In genomic region chr4:38860788-38861424, GRCh38 we compare ENCODE assay signal across 8 cellular contexts.
DNase-seq lines count a peak whose midpoint lies in the region; ATAC-seq lines count a peak whose summit lies in the region.

No MANE protein-coding gene starts in this region.

- peak; percentile 45 for ATAC-seq in HG02938 (IDR thresholded peaks at IDR 0.05; ENCODE audit: unreplicated experiment)

- peak; percentile 32 for DNase-seq in NK-92 treated with Interleukin-12 subunit alpha and Interleukin-12 subunit beta, amount 100 ng/mL, for 24 hours (lab: John Stamatoyannopoulos, UW)
- no peak for DNase-seq in NK-92 (lab: John Stamatoyannopoulos, UW; ENCODE audit: unreplicated experiment)
- peak; percentile 76 for DNase-seq in RPMI8226
- DNase-seq in activated naive CD4-positive, alpha-beta T cell treated with Interleukin-2 at 50 U/mL for 16 hours, result peak; percentile 60
- peak; percentile 81 for DNase-seq in iPS-NIHi11 (ENCODE audit: low spot score)
- peak; percentile 23 for DNase-seq in stimulated activated CD8-positive, alpha-beta memory T cell treated with anti-CD3 and anti-CD28 coated beads, Interleukin-4, amount 100 ng/mL, for 24 hours (ENCODE audit: low read depth)
- no peak for DNase-seq in DMS79 treated with DMSO at 0.1 percent for 48 hours (lab: John Stamatoyannopoulos, UW)

Comparison
In these comparisons a context has a peak if more than half of its experiments do, and no peak if none do; other contexts are left out.
1. DNase-seq: peak in NK-92 treated with Interleukin-12 subunit alpha and Interleukin-12 subunit beta, amount 100 ng/mL, for 24 hours (single experiment), RPMI8226 (single experiment), activated naive CD4-positive, alpha-beta T cell treated with Interleukin-2 at 50 U/mL for 16 hours (single experiment), iPS-NIHi11 (single experiment) and stimulated activated CD8-positive, alpha-beta memory T cell treated with anti-CD3 and anti-CD28 coated beads, Interleukin-4, amount 100 ng/mL, for 24 hours (single experiment); none in NK-92 (single experiment) and DMS79 treated with DMSO at 0.1 percent for 48 hours (single experiment).